In the genomic region with DNA sequence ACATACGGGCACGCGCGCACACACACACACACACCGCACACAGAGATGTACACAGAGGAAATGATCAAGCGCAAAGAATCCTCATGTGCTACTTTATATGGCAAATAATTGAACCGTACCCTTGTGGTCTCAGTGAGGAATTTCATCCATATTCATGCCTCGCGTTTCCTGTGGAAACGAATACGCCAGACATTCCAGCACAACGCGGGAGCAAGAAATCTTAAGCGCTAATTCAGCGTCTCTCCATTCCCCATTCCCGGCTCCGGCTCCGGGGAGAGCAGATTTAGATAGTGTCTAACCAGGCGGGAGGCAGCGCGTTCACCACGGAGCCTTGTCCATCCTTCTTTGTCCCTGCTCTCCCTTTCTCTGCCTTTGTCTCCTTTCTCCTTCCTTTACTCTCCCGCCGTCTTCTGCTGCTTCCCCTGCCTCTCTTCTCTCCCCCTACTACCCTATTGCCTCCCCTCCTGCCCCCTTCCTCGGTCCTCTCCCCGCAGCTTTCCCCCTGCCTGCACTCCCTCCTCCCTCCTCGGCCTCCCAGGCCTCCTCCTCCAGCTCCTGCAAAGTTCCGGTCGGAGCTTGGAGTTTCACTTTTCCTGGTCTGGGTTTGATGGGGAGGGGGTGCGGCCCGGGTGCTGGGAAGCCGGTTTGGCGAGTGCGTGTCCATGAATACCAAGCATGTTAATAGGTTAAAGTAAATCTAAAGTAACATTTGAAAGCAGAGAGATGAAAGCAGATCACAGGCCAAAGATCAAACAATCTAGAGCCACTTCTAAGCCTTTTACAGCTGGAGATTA, we compare ENCODE assay signal across 8 cellular contexts.
DNase-seq lines count a peak whose midpoint lies in the region; ATAC-seq and TF ChIP-seq lines count a peak whose summit lies in the region.

No MANE protein-coding gene starts in this region.

- no peaks in the 10 kb centered on the region for H3K79me2 ChIP-seq in PC-9 (ENCODE audit: low read depth)

- H3K4me3 ChIP-seq in PC-9 (no peak overlapping the region; the same call in 1 of the 2 replicates), foreskin fibroblast (ENCODE audit: low read depth in 1 of 2, low read length in 2 of 2) (peak overlapping the region; percentile 38 to 58), neuron (ENCODE audit: low read length) (peak overlapping the region; percentile 54)

- intact Hi-C loops in PC-9 (cut with micrococcal nuclease; ENCODE audit: unreplicated experiment): no loop called here

- DNase-seq in DMS53 treated with DMSO at 0.1 percent for 48 hours (lab: John Stamatoyannopoulos, UW; ENCODE audit: unreplicated experiment) (peak; percentile 81), PC-9 (peak in 1 of 2 experiments; percentile 8), foreskin fibroblast (peak; percentile 1 to 3), NCI-H2171 treated with DMSO at 0.1 percent for 48 hours (lab: John Stamatoyannopoulos, UW) (no peak), NOMO-1 (lab: John Stamatoyannopoulos, UW; ENCODE audit: unreplicated experiment in 2 of 2) (no peak)

- no peaks in the 10 kb centered on the region for H4K20me1 ChIP-seq in PC-9 (ENCODE audit: insufficient read depth)

- H3K36me3 ChIP-seq in PC-9 (ENCODE audit: low read depth): no peaks in the 10 kb centered on the region
- H3K36me3 ChIP-seq in neuron (ENCODE audit: insufficient read depth, low read length): no peaks in the 10 kb centered on the region

- no peak overlapping the region for H2AFZ ChIP-seq in PC-9
- H2AFZ ChIP-seq in neuron (ENCODE audit: low read depth, low read length): peak overlapping the region; percentile 52

- H3K4me2 ChIP-seq in PC-9: peak overlapping the region; percentile 58

- no peaks in the 10 kb centered on the region for H3K9me2 ChIP-seq in PC-9 (ENCODE audit: insufficient read depth)

- TF ChIP-seq CTCF in PC-9 (conservative IDR thresholded peaks at IDR 0.05) (no peak), foreskin fibroblast (IDR thresholded peaks at IDR 0.05; ENCODE audit: low read depth, low read length) (no peak)

- H3K27ac ChIP-seq in PC-9: no peak overlapping the region

- BruUV-seq in PC-9 (replicated peaks; lab: Mats Ljungman, UMichigan): no TSS peak

- CTCF ChIA-PET in PC-9 (lab: Charles Lee): no interaction called here

- H3K4me1 ChIP-seq in PC-9 (replicated peaks; ENCODE audit: insufficient read depth) (no peaks in the 10 kb centered on the region), neuron (ENCODE audit: insufficient read depth, low read length) (peaks cover 31% of the 10 kb centered on the region)

- POLR2A ChIA-PET in PC-9 (lab: Charles Lee; ENCODE audit: unreplicated experiment): no interaction called here

- H3K9me3 ChIP-seq in PC-9 (ENCODE audit: insufficient read depth, low read depth) (no peaks in the 10 kb centered on the region), neuron (ENCODE audit: low read length) (no peaks in the 10 kb centered on the region)

- H3K27me3 ChIP-seq in PC-9 (ENCODE audit: insufficient read depth, low read depth) (peaks cover 52% of the 10 kb centered on the region), neuron (ENCODE audit: insufficient read depth, low read length) (no peaks in the 10 kb centered on the region)

- ATAC-seq in GM18873 (IDR thresholded peaks at IDR 0.05; ENCODE audit: low FRiP score, unreplicated experiment) (no peak), HG03520 (IDR thresholded peaks at IDR 0.05; ENCODE audit: unreplicated experiment) (no peak)

- H3F3A ChIP-seq in PC-9 (ENCODE audit: insufficient read depth, low read depth): no peaks in the 10 kb centered on the region

Comparison
In these comparisons a context has a peak if more than half of its experiments do, and no peak if none do; other contexts are left out.
1. DNase-seq: peak in DMS53 treated with DMSO at 0.1 percent for 48 hours (single experiment) and foreskin fibroblast (2 of 2); none in NCI-H2171 treated with DMSO at 0.1 percent for 48 hours (single experiment) and NOMO-1 (0 of 2).